ENCODE assay signal across 1 cellular context in genomic region chr1:152049291-152050073, GRCh38.
TF ChIP-seq lines count a peak whose summit lies in the region.

No MANE protein-coding gene starts in this region.

TF ChIP-seq in A549, 52 proteins besides CTCF, POLR2A, EP300 and RAD21 (continued from another document):
- no peak for TF ChIP-seq ATOH8 (CRISPR knock-in tag; IDR thresholded peaks at IDR 0.05; ENCODE audit: low read depth)
- no peak for TF ChIP-seq RARB (CRISPR knock-in tag; IDR thresholded peaks at IDR 0.05)
- TF ChIP-seq USF2 (IDR thresholded peaks at IDR 0.05): no peak
- no peak for TF ChIP-seq NR3C1 (IDR thresholded peaks at IDR 0.05)
- TF ChIP-seq ZFP36 (IDR thresholded peaks at IDR 0.05; ENCODE audit: borderline replicate concordance, partially characterized antibody): no peak
- TF ChIP-seq SREBF2 (IDR thresholded peaks at IDR 0.05): no peak
- TF ChIP-seq ESRRA (IDR thresholded peaks at IDR 0.05; ENCODE audit: borderline replicate concordance, low read length): no peak
- TF ChIP-seq CBX8 (IDR thresholded peaks at IDR 0.05): no peak
- TF ChIP-seq NFE2L2 (conservative IDR thresholded peaks at IDR 0.05; ENCODE audit: low read length): no peak
- no peak for TF ChIP-seq BHLHE40 (IDR thresholded peaks at IDR 0.05; ENCODE audit: low read depth, low read length)
- TF ChIP-seq HES2 (IDR thresholded peaks at IDR 0.05): peak; percentile 69
- TF ChIP-seq TP53 (CRISPR knock-in tag; IDR thresholded peaks at IDR 0.05): no peak
- TF ChIP-seq KDM1A (IDR thresholded peaks at IDR 0.05; ENCODE audit: low read depth): no peak
- no peak for TF ChIP-seq REST (IDR thresholded peaks at IDR 0.05)
- TF ChIP-seq MAFK (IDR thresholded peaks at IDR 0.05; ENCODE audit: partially characterized antibody): peak; percentile 20
- no peak for TF ChIP-seq FOSB (CRISPR knock-in tag; IDR thresholded peaks at IDR 0.05)
- TF ChIP-seq EHMT2 (IDR thresholded peaks at IDR 0.05; ENCODE audit: low read depth): no peak
- TF ChIP-seq ZC3H11A (IDR thresholded peaks at IDR 0.05): no peak
- TF ChIP-seq E2F6 (IDR thresholded peaks at IDR 0.05; ENCODE audit: borderline replicate concordance, low read depth): no peak
- no peak for TF ChIP-seq MAX (IDR thresholded peaks at IDR 0.05)
- peak; percentile 42; the same call in 1 of the 2 replicates for TF ChIP-seq JUNB (IDR thresholded peaks at IDR 0.05)
- no peak for TF ChIP-seq CHD2 (IDR thresholded peaks at IDR 0.05; ENCODE audit: low read length, partially characterized antibody)
- no peak for TF ChIP-seq CHD4 (IDR thresholded peaks at IDR 0.05; ENCODE audit: borderline replicate concordance)
- no peak for TF ChIP-seq FOSL2 (IDR thresholded peaks at IDR 0.05)
- TF ChIP-seq FOSL2 (CRISPR knock-in tag; IDR thresholded peaks at IDR 0.05): peak; percentile 60
- no peak for TF ChIP-seq MYC (IDR thresholded peaks at IDR 0.05; ENCODE audit: borderline replicate concordance, low read length)
- TF ChIP-seq MAZ (IDR thresholded peaks at IDR 0.05; ENCODE audit: borderline replicate concordance, low read depth, low read length): no peak
- TF ChIP-seq PBX3 (IDR thresholded peaks at IDR 0.05): no peak
- TF ChIP-seq JUN (IDR thresholded peaks at IDR 0.05): no peak
- no peak for TF ChIP-seq HOXA7 (CRISPR knock-in tag; IDR thresholded peaks at IDR 0.05)
- TF ChIP-seq RCOR1 (IDR thresholded peaks at IDR 0.05; ENCODE audit: low read depth, low read length): no peak
